Comparison of ENCODE assay signal across 12 cellular contexts in the genomic region with DNA sequence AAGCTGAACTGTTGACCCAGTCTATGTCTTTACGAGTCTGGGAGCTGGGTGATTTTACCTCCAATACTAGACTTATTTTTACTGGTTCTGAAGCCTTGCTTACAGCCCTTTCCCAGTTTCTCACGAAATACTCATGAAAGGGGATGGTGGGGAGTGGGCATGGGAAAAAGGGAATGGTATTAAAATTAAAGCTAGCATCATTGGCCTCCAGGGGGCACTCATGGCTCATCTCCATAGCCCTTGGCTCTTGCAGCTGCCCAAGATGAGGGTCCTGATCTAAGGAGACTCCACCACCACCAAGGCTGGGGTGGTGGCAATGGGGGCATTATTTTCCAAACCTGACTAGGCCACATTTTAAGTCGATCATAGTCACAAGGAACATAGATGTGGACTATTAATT. TPM values are rescaled to one million over a fixed set of nuclear protein-coding genes. Genes with fewer than 3 reads are reported as not detected.
DNase-seq lines count a peak whose midpoint lies in the region; ATAC-seq, FAIRE-seq and TF ChIP-seq lines count a peak whose summit lies in the region.
"Not testable (repeated sequence)": the region's sequence is repeated elsewhere in the genome, so short reads cannot be mapped to it uniquely, and the experiment has no call there.
"Had no signal": no experiment of that assay in that cellular context is flagged by ENCODE, and none has a peak within 500 bp of the region (broad histone marks: within the 10 kb centered on the region; RNA-seq: fewer than 3 reads in every experiment).

No MANE protein-coding gene starts in this region.

- H3K27ac ChIP-seq in DND-41 (ENCODE audit: low read length); SJCRH30; K562 (ENCODE audit: extremely low read depth, low read depth, low read length); HepG2 (ENCODE audit: extremely low read length, insufficient read depth, low read length): not testable (repeated sequence)

- in situ Hi-C loops in GM13977 (cut with MboI; ENCODE audit: low pct_unique_long_range_greater_than_20kb, low sequenced_read_pairs, unreplicated experiment); K562 (cut with MboI); HepG2 (cut with HindIII; ENCODE audit: extremely low pct_ligation_motif_present, low pct_unique_long_range_greater_than_20kb): not testable (repeated sequence)

- H2AFZ ChIP-seq in DND-41 (ENCODE audit: low read depth, low read length); K562 (ENCODE audit: low read depth, low read length); HepG2 (ENCODE audit: low read length): not testable (repeated sequence)

- POLR2A ChIA-PET in K562 (lab: Yijun Ruan, JAX) = interaction anchor here (0.9 kb wide), 1 partner anchor 10 kb away, joined by 3 read pairs; no protein-coding TSS in a partner anchor
- POLR2A ChIA-PET in HepG2 (lab: Yijun Ruan, JAX) = not testable (repeated sequence)

- H3K36me3 ChIP-seq in DND-41 (ENCODE audit: insufficient read depth, low read length); SJCRH30; K562 (ENCODE audit: control insufficient read depth, insufficient read depth, low read length); HepG2 (replicated peaks in 1 of 2; ENCODE audit: control insufficient read depth in 1 of 2, insufficient read depth in 2 of 2, low read length in 2 of 2): not testable (repeated sequence)

- FAIRE-seq in K562 (lab: Jason Lieb, UNC) = peak; percentile 84
- FAIRE-seq in HepG2 (lab: Jason Lieb, UNC) = peak; percentile 34

- WGBS in K562 (ENCODE audit: insufficient coverage, low coverage, missing lambda C conversion rate) = 0% methylated on average over 3 of the region's 3 CpGs
- WGBS in HepG2 (ENCODE audit: low lambda C conversion rate) = 14% methylated on average over 3 of the region's 3 CpGs

- peak; percentile 47 for TF ChIP-seq CTCF in DND-41 (IDR thresholded peaks at IDR 0.05; ENCODE audit: borderline replicate concordance, extremely low read depth, low read length, poor library complexity, severe bottlenecking)
- peak; percentile 32 for TF ChIP-seq CTCF in GM13977 (IDR thresholded peaks at IDR 0.05; ENCODE audit: extremely low read depth, insufficient read depth, missing control alignments)
- TF ChIP-seq CTCF in NB4 (IDR thresholded peaks at IDR 0.05; ENCODE audit: low read depth, low read length) = peak; percentile 52
- peak; percentile 30 to 57 (median 52) for TF ChIP-seq CTCF in K562 (IDR thresholded peaks at IDR 0.05 in 2 of 3, conservative IDR thresholded peaks at IDR 0.05 in 1 of 3; ENCODE audit: insufficient read depth in 2 of 3, low read depth in 1 of 3, low read length in 3 of 3)
- TF ChIP-seq CTCF in fibroblast of pulmonary artery (IDR thresholded peaks at IDR 0.05; ENCODE audit: low read length, missing control alignments) = peak; percentile 17
- peak; percentile 64 for TF ChIP-seq CTCF in HepG2 (CRISPR knock-in tag; IDR thresholded peaks at IDR 0.05)

- TF ChIP-seq POLR2A in NB4 (IDR thresholded peaks at IDR 0.05; ENCODE audit: extremely low read depth, insufficient read length); K562 (conservative IDR thresholded peaks at IDR 0.05); HepG2 (IDR thresholded peaks at IDR 0.05; ENCODE audit: insufficient read depth in 1 of 2, low read depth in 2 of 2, low read length in 2 of 2): not testable (repeated sequence)

- not testable (repeated sequence) for H3K27me3 ChIP-seq in DND-41 (ENCODE audit: insufficient read depth, low read length, poor library complexity); SJCRH30; K562 (ENCODE audit: control insufficient read depth in 2 of 2, insufficient read depth in 2 of 2, low read length in 2 of 2); HepG2 (ENCODE audit: control insufficient read depth in 1 of 2, insufficient read depth in 2 of 2, low read length in 2 of 2)

- H3K4me3 ChIP-seq in DND-41 (ENCODE audit: low read depth in 1 of 2, low read length in 2 of 2); NB4 (ENCODE audit: low read depth, low read length); SJCRH30; K562; fibroblast of pulmonary artery (replicated peaks; ENCODE audit: low read depth, low read length); HepG2 (replicated peaks in 1 of 3; ENCODE audit: insufficient read depth in 1 of 3, low read depth in 2 of 3, low read length in 3 of 3): not testable (repeated sequence)

- DNase-seq in DND-41; GM13977 (ENCODE audit: low spot score); NB4 (ENCODE audit: low read depth); fibroblast of pulmonary artery (ENCODE audit: low read depth); HepG2 (ENCODE audit: low spot score): not testable (repeated sequence)
- DNase-seq in SJCRH30 = peak; percentile 13 to 38
- peak in 3 of 4 experiments; percentile 10 to 23 (median 18) for DNase-seq in K562 (ENCODE audit: extremely low read depth in 1 of 4, low spot score in 3 of 4)

- H3K9me3 ChIP-seq in DND-41 (ENCODE audit: insufficient read depth, low read length, severe bottlenecking); SJCRH30 (replicated peaks); K562 (replicated peaks; ENCODE audit: control insufficient read depth, insufficient read depth, low read depth, low read length); HepG2 (ENCODE audit: low read length): not testable (repeated sequence)

- H3K79me2 ChIP-seq in DND-41 (ENCODE audit: insufficient read depth, low read length); K562 (ENCODE audit: control insufficient read depth, insufficient read depth, low read length); HepG2 (ENCODE audit: insufficient read depth, low read length): not testable (repeated sequence)

- ATAC-seq in DND-41 (ENCODE audit: insufficient read depth, low read depth) (peak; percentile 58; the same call in 1 of the 3 replicates), K562 (peak; percentile 75), HepG2 (peak; percentile 64)

- not testable (repeated sequence) for H3K9me1 ChIP-seq in K562 (ENCODE audit: control insufficient read depth, insufficient read depth, low read length)

- H4K20me1 ChIP-seq in DND-41 (ENCODE audit: insufficient read depth, low read length); K562 (replicated peaks; ENCODE audit: control insufficient read depth, insufficient read depth, low read length); HepG2 (ENCODE audit: insufficient read depth, low read length): not testable (repeated sequence)

- not testable (repeated sequence) for BruUV-seq in K562 (replicated peaks; lab: Mats Ljungman, UMichigan); HepG2 (replicated peaks; lab: Mats Ljungman, UMichigan)

- not testable (repeated sequence) for H3K9ac ChIP-seq in DND-41 (ENCODE audit: low read depth, low read length); K562 (ENCODE audit: insufficient read depth in 1 of 2, low read depth in 2 of 2, low read length in 2 of 2); HepG2 (ENCODE audit: insufficient read depth, low read depth, low read length)

- not testable (repeated sequence) for TF ChIP-seq EP300 in K562 (IDR thresholded peaks at IDR 0.05; ENCODE audit: low read length); HepG2 (IDR thresholded peaks at IDR 0.05; ENCODE audit: low read depth in 2 of 2, low read length in 2 of 2); HepG2 (CRISPR knock-in tag; IDR thresholded peaks at IDR 0.05; ENCODE audit: borderline replicate concordance)

- H3K4me2 ChIP-seq in DND-41 (ENCODE audit: insufficient read depth, low read length); K562 (ENCODE audit: insufficient read depth, low read length); HepG2 (ENCODE audit: low read depth, low read length): not testable (repeated sequence)

- TF ChIP-seq RAD21 in K562 (CRISPR knock-in tag; conservative IDR thresholded peaks at IDR 0.05 in 1 of 2, IDR thresholded peaks at IDR 0.05 in 1 of 2); HepG2 (CRISPR knock-in tag; IDR thresholded peaks at IDR 0.05): not testable (repeated sequence)

- not testable (repeated sequence) for H3K4me1 ChIP-seq in DND-41 (ENCODE audit: insufficient read depth, low read length); SJCRH30; K562 (replicated peaks in 1 of 2; ENCODE audit: control insufficient read depth in 2 of 2, insufficient read depth in 2 of 2, low read length in 2 of 2); HepG2 (ENCODE audit: insufficient read depth, low read length)

- CTCF ChIA-PET in K562 (lab: Yijun Ruan, JAX; ENCODE audit: low intra/inter-chr PET ratio); HepG2 (lab: Yijun Ruan, JAX; ENCODE audit: low intra/inter-chr PET ratio, low total read pairs): not testable (repeated sequence)

- intact Hi-C loops in K562 (cut with micrococcal nuclease); HepG2 (cut with micrococcal nuclease; ENCODE audit: unreplicated experiment): not testable (repeated sequence)

RNA-seq across cellular contexts. Expression of a gene that starts 22.3 kb away (rescaled TPM):
- total RNA-seq in SJCRH30 (2014; rRNA removed; shearing (Covaris generic)) = not detected in 2 replicates
- not detected in 2 replicates for total RNA-seq in K562 (2011; cell fraction: chromatin; rRNA removed; ENCODE audit: low replicate concordance)
- total RNA-seq in K562 (2011; cell fraction: nucleolus; rRNA removed) = not detected in 2 replicates
- total RNA-seq in K562 (2011; cell fraction: nucleoplasm; rRNA removed) = not detected in 2 replicates
- not detected in 2 replicates for total RNA-seq in K562 (2014; rRNA removed)
- not detected in 2 replicates for total RNA-seq in K562 (2014; rRNA removed; fragmentation: Illumina TruSeq; extraction: Trizol)
- total RNA-seq in K562 (2015; rRNA removed; fragmentation: Illumina TruSeq; extraction: Trizol) = not detected in 2 replicates
- not detected in 2 replicates for total RNA-seq in K562 (2021)
- polyA plus RNA-seq in K562 (2011; rRNA removed) = not detected in 2 replicates
- polyA plus RNA-seq in K562 (2011; cell fraction: cytosol; rRNA removed) = not detected in 2 replicates
- polyA plus RNA-seq in K562 (2011; cell fraction: nucleus; rRNA removed) = not detected in 2 replicates
- not detected in 2 replicates for polyA plus RNA-seq in K562 (2012)
- not detected in 2 replicates for polyA plus RNA-seq in K562 (2014; fragmentation: Illumina TruSeq; extraction: Trizol)
- polyA plus RNA-seq in K562 (2014; fragmentation: Nextera tagmentation; extraction: Ambion mirVana) = not detected
- polyA plus RNA-seq in K562 (2014; rRNA removed) = not detected in 2 replicates
- not detected in 2 replicates for polyA minus RNA-seq in K562 (2011; rRNA and poly(A)+ RNA removed)
- not detected in 2 replicates for polyA minus RNA-seq in K562 (2011; cell fraction: cytosol; rRNA and poly(A)+ RNA removed)
- not detected in 2 replicates for polyA minus RNA-seq in K562 (2011; cell fraction: nucleus; rRNA and poly(A)+ RNA removed)
- total RNA-seq in HepG2 (2016; rRNA removed; fragmentation: Illumina TruSeq; extraction: Trizol) = 1.8 and 1.9 TPM in 2 replicates
- 0.51 and 0.97 TPM in 2 replicates for total RNA-seq in HepG2 (2016; cell fraction: cytosol; rRNA removed; fragmentation: Illumina TruSeq; extraction: Trizol; ENCODE audit: low read depth)
- 1.2 and 2.0 TPM in 2 replicates for total RNA-seq in HepG2 (2016; cell fraction: insoluble cytoplasmic fraction; rRNA removed; fragmentation: Illumina TruSeq; extraction: Trizol)
- 0.28 and 0.59 TPM in 2 replicates for total RNA-seq in HepG2 (2016; cell fraction: membrane; rRNA removed; fragmentation: Illumina TruSeq; extraction: Trizol)
- total RNA-seq in HepG2 (2016; cell fraction: nucleus; rRNA removed; fragmentation: Illumina TruSeq; extraction: Trizol) = 1.4 and 1.5 TPM in 2 replicates
- 12.9 and 15.6 TPM in 2 replicates for polyA plus RNA-seq in HepG2 (2011; rRNA removed)
- polyA plus RNA-seq in HepG2 (2011; cell fraction: cytosol; rRNA removed) = 16.0 and 20.9 TPM in 2 replicates
- polyA plus RNA-seq in HepG2 (2011; cell fraction: nucleus; rRNA removed) = 3.6 and 7.4 TPM in 2 replicates
- polyA plus RNA-seq in HepG2 (2012) = 2.8 and 12.0 TPM in 2 replicates
- polyA plus RNA-seq in HepG2 (2016; cell fraction: cytosol; fragmentation: Illumina TruSeq; extraction: Trizol; ENCODE audit: low read depth) = 0.23 and 0.38 TPM in 2 replicates
- 0.46 and 1.4 TPM in 2 replicates for polyA plus RNA-seq in HepG2 (2016; cell fraction: insoluble cytoplasmic fraction; fragmentation: Illumina TruSeq; extraction: Trizol; ENCODE audit: low read depth)
- polyA plus RNA-seq in HepG2 (2016; cell fraction: membrane; fragmentation: Illumina TruSeq; extraction: Trizol; ENCODE audit: low read depth) = 0.24 and 0.34 TPM in 2 replicates
- 2.9 and 3.0 TPM in 2 replicates for polyA plus RNA-seq in HepG2 (2016; cell fraction: nucleus; fragmentation: Illumina TruSeq; extraction: Trizol; ENCODE audit: insufficient read depth, low read depth)
- polyA minus RNA-seq in HepG2 (2011; rRNA and poly(A)+ RNA removed; ENCODE audit: low replicate concordance) = 9.7 TPM in 1 of 2 replicates, not detected in the other
- polyA minus RNA-seq in HepG2 (2011; cell fraction: cytosol; rRNA and poly(A)+ RNA removed) = 3.3 and 4.1 TPM in 2 replicates
- polyA minus RNA-seq in HepG2 (2011; cell fraction: nucleus; rRNA and poly(A)+ RNA removed) = 1.5 and 2.1 TPM in 2 replicates
- total RNA-seq: CD8-positive, alpha-beta T cell; lung microvascular endothelial cell; M059J; urinary bladder had no signal
- polyA plus RNA-seq: adipose tissue, urinary bladder had no signal
